ENCODE assay signal across 8 cellular contexts in genomic region chr1:23344111-23344986, GRCh38. TPM values are rescaled to one million over a fixed set of nuclear protein-coding genes. Genes with fewer than 3 reads are reported as not detected.
DNase-seq lines count a peak whose midpoint lies in the region; ATAC-seq and TF ChIP-seq lines count a peak whose summit lies in the region.

TSS of gene HNRNPR (minus strand) at chr1:23344284. CDS start at chr1:23341008, 3,276 bp downstream.

- peak; percentile 88 for TF ChIP-seq POLR2A in GM15510 (IDR thresholded peaks at IDR 0.05; ENCODE audit: borderline replicate concordance, extremely low read depth, insufficient read length)

- H3K4me1 Mint-ChIP-seq in T-helper 17 cell (peaks cover 40% of the 10 kb centered on the region), progenitor cell of endocrine pancreas (ENCODE audit: low read depth) (peaks cover 38% of the 10 kb centered on the region)

- H3K36me3 Mint-ChIP-seq in T-helper 17 cell (ENCODE audit: low read depth) (no peaks in the 10 kb centered on the region), progenitor cell of endocrine pancreas (ENCODE audit: insufficient read depth) (peaks cover 2% of the 10 kb centered on the region)

- H3K27me3 ChIP-seq in left ventricle myocardium inferior (ENCODE audit: low read depth), result no peaks in the 10 kb centered on the region

- no peak for TF ChIP-seq CTCF in left ventricle myocardium inferior (IDR thresholded peaks at IDR 0.05; ENCODE audit: borderline replicate concordance)
- TF ChIP-seq CTCF in progenitor cell of endocrine pancreas (IDR thresholded peaks at IDR 0.05; ENCODE audit: unreplicated experiment), result no peak

- peak within 1 kb of the TSS; percentile 97 for H3K27ac ChIP-seq in left ventricle myocardium inferior (replicated peaks)

- no peaks in the 10 kb centered on the region for H3K36me3 ChIP-seq in left ventricle myocardium inferior

- DNase-seq in NCI-H1694 treated with DMSO at 0.1 percent for 48 hours (lab: John Stamatoyannopoulos, UW), result peak; percentile 97
- DNase-seq in T-helper 17 cell, result peak; percentile 95 to 97 (median 96)
- peak; percentile 88 to 100 (median 99) for DNase-seq in amygdala (lab: John Stamatoyannopoulos, UW)
- DNase-seq in left ventricle myocardium inferior, result peak; percentile 100
- DNase-seq in progenitor cell of endocrine pancreas (ENCODE audit: low spot score, unreplicated experiment), result peak; percentile 99
- peak; percentile 100 for DNase-seq in ureter (ENCODE audit: low spot score)

- ATAC-seq in HG02885 (IDR thresholded peaks at IDR 0.05; ENCODE audit: poor library complexity, unreplicated experiment), result peak; percentile 93
- peak; percentile 98 for ATAC-seq in T-helper 17 cell

- peaks cover 4% of the 10 kb centered on the region for H3K9me3 Mint-ChIP-seq in progenitor cell of endocrine pancreas (ENCODE audit: low read depth)

- H3K4me3 Mint-ChIP-seq in T-helper 17 cell, result peak within 1 kb of the TSS; percentile 98
- peak within 1 kb of the TSS; percentile 87 for H3K4me3 Mint-ChIP-seq in progenitor cell of endocrine pancreas (ENCODE audit: low read depth)

- peaks cover 59% of the 10 kb centered on the region for H3K4me1 ChIP-seq in left ventricle myocardium inferior

- peak within 1 kb of the TSS; percentile 96 for H3K4me3 ChIP-seq in left ventricle myocardium inferior

- H3K27ac Mint-ChIP-seq in T-helper 17 cell (peak within 1 kb of the TSS; percentile 94), progenitor cell of endocrine pancreas (peak within 1 kb of the TSS; percentile 99)

- H3K9me3 ChIP-seq in T-helper 17 cell (ENCODE audit: control insufficient read depth, low read length, poor library complexity, severe bottlenecking) (no peaks in the 10 kb centered on the region), left ventricle myocardium inferior (replicated peaks) (no peaks in the 10 kb centered on the region)

- intact Hi-C loops in left ventricle myocardium inferior (cut with micrococcal nuclease), result loop anchor here (10.0 kb wide), 1 partner anchor 60 kb away; no protein-coding TSS in a partner anchor

- no peaks in the 10 kb centered on the region for H3K27me3 Mint-ChIP-seq in T-helper 17 cell
- no peaks in the 10 kb centered on the region for H3K27me3 Mint-ChIP-seq in progenitor cell of endocrine pancreas

RNA-seq across cellular contexts. Expression of gene HNRNPR, which starts in this region (rescaled TPM):
- 100 to 1,000 TPM; 104 to 119 TPM for total RNA-seq in T-helper 17 cell
- 54.6 TPM for total RNA-seq in left ventricle myocardium inferior
- 201 and 212 TPM in 2 replicates for total RNA-seq in progenitor cell of endocrine pancreas
- total RNA-seq in ureter, result 164 TPM

Comparison
In these comparisons a context has a peak if more than half of its experiments do, and no peak if none do; other contexts are left out.
1. Peak in every context shown above with its lines: DNase-seq, ATAC-seq, H3K4me3 ChIP-seq and H3K27ac ChIP-seq.